In the genomic region with DNA sequence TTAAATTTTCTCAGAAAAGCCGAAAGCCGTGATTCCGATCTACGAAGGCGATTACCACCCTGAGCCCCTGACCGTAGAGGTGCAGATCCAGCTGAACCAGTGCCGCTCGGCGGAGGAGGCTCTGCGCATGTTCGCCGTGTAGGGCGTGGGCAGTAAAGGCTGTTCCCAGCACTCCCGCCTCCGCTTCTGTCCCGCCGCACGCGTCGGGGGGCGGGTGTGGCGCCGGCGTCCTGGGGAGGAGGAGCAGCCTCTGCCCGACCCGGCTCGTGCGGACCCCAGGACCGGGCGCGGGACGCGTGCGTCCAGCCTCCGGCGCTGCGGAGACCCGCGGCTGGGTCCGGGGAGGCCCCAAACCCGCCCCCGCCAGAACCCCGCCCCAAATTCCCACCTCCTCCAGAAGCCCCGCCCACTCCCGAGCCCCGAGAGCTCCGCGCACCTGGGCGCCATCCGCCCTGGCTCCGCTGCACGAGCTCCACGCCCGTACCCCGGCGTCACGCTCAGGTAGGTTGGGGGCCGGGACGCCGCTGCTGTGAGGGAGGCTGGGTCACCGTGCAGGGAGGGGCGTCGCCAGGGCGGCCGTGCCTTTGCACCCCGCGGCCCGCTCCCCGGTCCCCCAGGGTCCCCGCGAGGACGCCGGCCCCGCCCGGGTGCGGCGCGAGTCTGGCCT, we compare ENCODE assay signal across 9 cellular contexts. TPM values are rescaled to one million over a fixed set of nuclear protein-coding genes. Genes with fewer than 3 reads are reported as not detected.
DNase-seq lines count a peak whose midpoint lies in the region; ATAC-seq and TF ChIP-seq lines count a peak whose summit lies in the region.
"Had no signal": no experiment of that assay in that cellular context is flagged by ENCODE, and none has a peak within 500 bp of the region (broad histone marks: within the 10 kb centered on the region; RNA-seq: fewer than 3 reads in every experiment).

B3GNT4 (plus strand) TSS at position 409 of the 667 bp plus-strand sequence. CDS start 910 bp downstream, outside the sequence.

- H3K9me3 ChIP-seq in colonic mucosa = no peaks in the 10 kb centered on the region
- H3K9me3 ChIP-seq in lower lobe of right lung = no peaks in the 10 kb centered on the region

- H3K4me1 ChIP-seq in colonic mucosa (no peaks in the 10 kb centered on the region), lower lobe of right lung (peaks cover 21% of the 10 kb centered on the region)

- no peak for DNase-seq in GM12864 (ENCODE audit: low read depth)
- DNase-seq in NCI-H128 (lab: John Stamatoyannopoulos, UW; ENCODE audit: unreplicated experiment) = peak; percentile 67
- DNase-seq in activated CD4-positive, alpha-beta T cell treated with anti-CD3 and anti-CD28 coated beads for 4 hours = peak; percentile 78 to 79
- peak; percentile 83 for DNase-seq in colonic mucosa
- DNase-seq in lower lobe of right lung = peak; percentile 77
- DNase-seq in stimulated activated CD4-positive, alpha-beta T cell treated with anti-CD3 and anti-CD28 coated beads, TNF-alpha, amount 100 ng/mL, for 24 hours (ENCODE audit: low read depth in 3 of 3) = peak; percentile 23 to 72 (median 29)
- no peak for DNase-seq in GDM1 (lab: John Stamatoyannopoulos, UW)

- H3K27me3 ChIP-seq in colonic mucosa = peaks cover 22% of the 10 kb centered on the region
- peaks cover 60% of the 10 kb centered on the region for H3K27me3 ChIP-seq in lower lobe of right lung (ENCODE audit: low read depth)

- TF ChIP-seq CTCF in GM12864 (IDR thresholded peaks at IDR 0.05; ENCODE audit: low read depth, low read length, missing control alignments) (no peak), colonic mucosa (IDR thresholded peaks at IDR 0.05) (no peak), lower lobe of right lung (IDR thresholded peaks at IDR 0.05) (no peak)

- ATAC-seq in lower lobe of right lung = peak; percentile 83 to 92
- ATAC-seq in HG03095 (IDR thresholded peaks at IDR 0.05; ENCODE audit: unreplicated experiment) = no peak

- intact Hi-C loops in colonic mucosa (cut with DNase I) = no loop called here
- intact Hi-C loops in lower lobe of right lung (cut with DNase I) = no loop called here

- no peak within 1 kb of the TSS for H3K27ac ChIP-seq in colonic mucosa
- no peak within 1 kb of the TSS for H3K27ac ChIP-seq in lower lobe of right lung
- H3K27ac ChIP-seq: epithelial cell of prostate had no signal

- H3K36me3 ChIP-seq in colonic mucosa (no peaks in the 10 kb centered on the region), lower lobe of right lung (peaks cover 18% of the 10 kb centered on the region)

- peak within 1 kb of the TSS in 1 of 2 donors; percentile 43 for H3K9ac ChIP-seq in colonic mucosa (ENCODE audit: low read depth in 2 of 2, low read length in 2 of 2)

- H3K4me3 ChIP-seq in GM12864 (ENCODE audit: low read depth, low read length) (peak within 1 kb of the TSS; percentile 45), colonic mucosa (peak within 1 kb of the TSS; percentile 58), lower lobe of right lung (peak within 1 kb of the TSS; percentile 73)

RNA-seq across cellular contexts. Expression of gene B3GNT4, which starts in this region (rescaled TPM):
- 1 to 10 TPM in 1 of 2 donors, under 1 TPM in 1; 0.69 to 1.7 TPM for total RNA-seq in colonic mucosa
- 0.30 TPM for total RNA-seq in lower lobe of right lung

Comparison
In these comparisons a context has a peak if more than half of its experiments do, and no peak if none do; other contexts are left out.
1. Peak in DNase-seq, ATAC-seq and H3K4me3 ChIP-seq in lower lobe of right lung; RNA of the gene not detected or under 1 TPM.
2. DNase-seq: peak in NCI-H128 (single experiment), activated CD4-positive, alpha-beta T cell treated with anti-CD3 and anti-CD28 coated beads for 4 hours (2 of 2), colonic mucosa (single experiment) and stimulated activated CD4-positive, alpha-beta T cell treated with anti-CD3 and anti-CD28 coated beads, TNF-alpha, amount 100 ng/mL, for 24 hours (3 of 3); none in GM12864 (single experiment) and GDM1 (single experiment).
3. Peak in every context shown above with its lines, with median percentiles within 50 percentile points of each other: H3K4me3 ChIP-seq.